28 cellular contexts compared by ENCODE assay signal in genomic region chr19:49316284-49316683, GRCh38. TPM values are rescaled to one million over a fixed set of nuclear protein-coding genes. Genes with fewer than 3 reads are reported as not detected.
"Had no signal": no experiment of that assay in that cellular context is flagged by ENCODE, and none has a peak within 500 bp of the region (broad histone marks: within the 10 kb centered on the region; RNA-seq: fewer than 3 reads in every experiment).

No MANE protein-coding gene starts in this region.

- H3K4me2 ChIP-seq: SK-N-SH had no signal

- H3K27ac ChIP-seq: RWPE1 had no signal

- FAIRE-seq: HepG2 had no signal

- DNase-seq: IMR-90; Kasumi-1; KG1; MM.1S; NCI-H1048; NCI-H1105; NCI-H1417; NCI-H1436 treated with DMSO at 0.1 percent for 48 hours; NCI-H1694; NCI-H187 treated with DMSO at 0.1 percent for 48 hours; NCI-H2029 treated with DMSO at 0.1 percent for 48 hours; NCI-H2171 treated with DMSO at 0.1 percent for 48 hours; NCI-H2227 treated with DMSO at 0.1 percent for 48 hours; NCI-H524; NCI-H526 treated with DMSO at 0.1 percent for 48 hours; NCI-H748 treated with DMSO at 0.1 percent for 48 hours; NK-92 treated with Interleukin-12 subunit alpha and Interleukin-12 subunit beta, amount 100 ng/mL, for 24 hours; PC-3; SHP77; SK-N-SH; T-helper 1 cell had no signal

- ATAC-seq: HepG2, Panc1, PC-3 had no signal

RNA-seq across cellular contexts. Expression of gene SLC6A16, which starts 8.7 kb away (rescaled TPM):
- total RNA-seq: HT1080, PC-3 had no signal

RNA-seq across cellular contexts. Expression of gene CD37, which starts 18.9 kb away (rescaled TPM):
- total RNA-seq: HepG2, HT1080, IMR-90, M059J, NCI-H460, PC-3, SK-MEL-5 had no signal
- polyA plus RNA-seq: HepG2, IMR-90, SK-N-SH had no signal

RNA-seq across cellular contexts. Expression of gene DKKL1, which starts 47.4 kb away (rescaled TPM):
- total RNA-seq: HT1080, IMR-90, M059J, NCI-H460 had no signal
